ENCODE assay signal across 27 cellular contexts in genomic region chr6:20468179-20468578, GRCh38.
"Had no signal": no experiment of that assay in that cellular context is flagged by ENCODE, and none has a peak within 500 bp of the region (broad histone marks: within the 10 kb centered on the region; RNA-seq: fewer than 3 reads in every experiment).

No MANE protein-coding gene starts in this region.

- H3K27me3 ChIP-seq: SJCRH30 had no signal

- H3K27ac ChIP-seq: SJCRH30, SK-N-MC, WERI-Rb-1 had no signal

- DNase-seq: activated CD4-positive, alpha-beta memory T cell treated with anti-CD3 and anti-CD28 coated beads for 36 hours; activated CD4-positive, alpha-beta T cell treated with anti-CD3 and anti-CD28 coated beads, Interleukin-2, amount 50 U/mL, for 1 hour; activated CD8-positive, alpha-beta memory T cell treated with anti-CD3 and anti-CD28 coated beads, Interleukin-2, amount 50 U/mL, for 4 hours; activated naive CD4-positive, alpha-beta T cell treated with anti-CD3 and anti-CD28 coated beads, Interleukin-2, amount 10 ng/mL, durations not matched to agents 7 days and 5 days; activated naive CD8-positive, alpha-beta T cell treated with anti-CD3 and anti-CD28 coated beads, Interleukin-2, amount 50 U/mL, for 24 hours; activated T-cell treated with anti-CD3 and anti-CD28 coated beads for 4 hours; activated T-cell treated with anti-CD3 and anti-CD28 coated beads, Interleukin-2, amount 50 U/mL, for 4 hours; anterior cingulate cortex; caudate nucleus; cerebellar nuclear complex; NCI-H1105; NCI-H1417 treated with DMSO at 0.1 percent for 48 hours; NCI-H1694; NCI-H1930; NCI-H2081 treated with DMSO at 0.1 percent for 48 hours; NCI-H345; NCI-H524 treated with DMSO at 0.1 percent for 48 hours; SHP77; SJCRH30; T1000; WERI-Rb-1 had no signal

- H3K9me3 ChIP-seq: SJCRH30 had no signal

- ATAC-seq: activated T-cell treated with anti-CD3 and anti-CD28 coated beads, Interleukin-2, amount 50 U/mL, for 4 hours; Panc1 had no signal

- FAIRE-seq: bronchial epithelial cell had no signal

- H3K9me3 Mint-ChIP-seq: activated CD4-positive, alpha-beta memory T cell treated with anti-CD3 and anti-CD28 coated beads for 36 hours; activated naive CD8-positive, alpha-beta T cell treated with anti-CD3 and anti-CD28 coated beads, Interleukin-2, amount 50 U/mL, for 24 hours; activated T-helper 1 cell treated with anti-CD3 and anti-CD28 coated beads, Interleukin-12 subunit alpha, Interleukin-12 subunit beta, Interleukin-2, Interleukin-4 antibody, amounts not matched to agents 30 ng/mL and 10 ng/mL and 1 ng/mL, durations not matched to agents 14 hours and 24 hours and 36 hours had no signal

- H3K27ac Mint-ChIP-seq: activated CD4-positive, alpha-beta memory T cell treated with anti-CD3 and anti-CD28 coated beads for 36 hours; activated naive CD4-positive, alpha-beta T cell treated with anti-CD3 and anti-CD28 coated beads, Interleukin-2, amount 10 ng/mL, durations not matched to agents 7 days and 5 days; activated naive CD8-positive, alpha-beta T cell; activated T-helper 1 cell treated with anti-CD3 and anti-CD28 coated beads, Interleukin-12 subunit alpha, Interleukin-12 subunit beta, Interleukin-2, Interleukin-4 antibody, amounts not matched to agents 30 ng/mL and 10 ng/mL and 1 ng/mL, durations not matched to agents 14 hours and 24 hours and 36 hours; brain had no signal

- H3K4me3 Mint-ChIP-seq: activated CD4-positive, alpha-beta memory T cell treated with anti-CD3 and anti-CD28 coated beads for 36 hours; activated naive CD4-positive, alpha-beta T cell treated with anti-CD3 and anti-CD28 coated beads, Interleukin-2, amount 10 ng/mL, durations not matched to agents 7 days and 5 days; activated naive CD8-positive, alpha-beta T cell; activated naive CD8-positive, alpha-beta T cell treated with anti-CD3 and anti-CD28 coated beads, Interleukin-2, amount 50 U/mL, for 24 hours; activated T-cell treated with anti-CD3 and anti-CD28 coated beads, Interleukin-2, amount 50 U/mL, for 4 hours; activated T-helper 1 cell treated with anti-CD3 and anti-CD28 coated beads, Interleukin-12 subunit alpha, Interleukin-12 subunit beta, Interleukin-2, Interleukin-4 antibody, amounts not matched to agents 30 ng/mL and 10 ng/mL and 1 ng/mL, durations not matched to agents 14 hours and 24 hours and 36 hours; brain had no signal

- H3K36me3 ChIP-seq: SJCRH30 had no signal

- H3K4me3 ChIP-seq: SJCRH30, SK-N-MC had no signal

- H3K4me1 ChIP-seq: SJCRH30 had no signal

- H3K27me3 Mint-ChIP-seq: activated CD4-positive, alpha-beta memory T cell treated with anti-CD3 and anti-CD28 coated beads for 36 hours; activated naive CD4-positive, alpha-beta T cell treated with anti-CD3 and anti-CD28 coated beads, Interleukin-2, amount 10 ng/mL, durations not matched to agents 7 days and 5 days; activated naive CD8-positive, alpha-beta T cell; activated naive CD8-positive, alpha-beta T cell treated with anti-CD3 and anti-CD28 coated beads, Interleukin-2, amount 50 U/mL, for 24 hours; brain had no signal
